In genomic region chr20:52747736-52748135, GRCh38 we compare ENCODE assay signal across 12 cellular contexts.
DNase-seq lines count a peak whose midpoint lies in the region; ATAC-seq, FAIRE-seq and TF ChIP-seq lines count a peak whose summit lies in the region.
"Had no signal": no experiment of that assay in that cellular context is flagged by ENCODE, and none has a peak within 500 bp of the region (broad histone marks: within the 10 kb centered on the region; RNA-seq: fewer than 3 reads in every experiment).

No MANE protein-coding gene starts in this region.

- H3K27ac ChIP-seq in GM12878 (ENCODE audit: control insufficient read depth, insufficient read depth) (no peak overlapping the region), HepG2 (ENCODE audit: extremely low read length, insufficient read depth, low read length) (no peak overlapping the region)

- H3K9me3 Mint-ChIP-seq in Caco-2 (ENCODE audit: unreplicated experiment): no peaks in the 10 kb centered on the region
- no peaks in the 10 kb centered on the region for H3K9me3 Mint-ChIP-seq in activated CD4-positive, alpha-beta T cell treated with anti-CD3 and anti-CD28 coated beads for 36 hours (ENCODE audit: low read depth)

- SMC1A ChIA-PET in GM12878 (lab: Charles Lee; ENCODE audit: uncharacterized antibody, unreplicated experiment): interaction anchor here (0.6 to 1.4 kb wide), 7 partner anchors 182 to 1314 kb away, joined by 3 to 6 read pairs (median 4); no protein-coding TSS in a partner anchor

- peak; percentile 52; the same call in 2 of the 3 replicates for ATAC-seq in GM12878
- ATAC-seq in HepG2: peak; percentile 97
- no peak for ATAC-seq in activated CD4-positive, alpha-beta T cell treated with anti-CD3 and anti-CD28 coated beads for 36 hours
- no peak for ATAC-seq in HG02970 (IDR thresholded peaks at IDR 0.05; ENCODE audit: low FRiP score, unreplicated experiment)

- FAIRE-seq in GM12878 (lab: Jason Lieb, UNC) (no peak), HepG2 (lab: Jason Lieb, UNC) (peak; percentile 67)

- H3K79me2 ChIP-seq in GM12878 (ENCODE audit: control insufficient read depth, insufficient read depth, low read length): no peaks in the 10 kb centered on the region
- H3K79me2 ChIP-seq in HepG2 (ENCODE audit: insufficient read depth, low read length): no peaks in the 10 kb centered on the region

- DNase-seq in Caco-2 (peak in 1 of 2 experiments; percentile 26), LNCaP clone FGC (ENCODE audit: low read depth) (no peak), GM12878 (ENCODE audit: low read depth, low spot score) (no peak), HepG2 (ENCODE audit: low spot score) (peak; percentile 37), NCI-H2171 treated with DMSO at 0.1 percent for 48 hours (lab: John Stamatoyannopoulos, UW) (no peak)
- no peak for DNase-seq in activated CD4-positive, alpha-beta T cell treated with anti-CD3 and anti-CD28 coated beads for 36 hours
- DNase-seq in central memory CD4-positive, alpha-beta T cell: no peak
- DNase-seq: cerebellar nuclear complex; DMS79 treated with DMSO at 0.1 percent for 48 hours; NK-92 treated with Interleukin-12 subunit alpha and Interleukin-12 subunit beta, amount 100 ng/mL, for 24 hours; stimulated activated naive CD4-positive, alpha-beta T cell had no signal

- no peak overlapping the region for H3K4me3 Mint-ChIP-seq in Caco-2 (ENCODE audit: unreplicated experiment)
- H3K4me3 Mint-ChIP-seq in activated CD4-positive, alpha-beta T cell treated with anti-CD3 and anti-CD28 coated beads for 36 hours: no peak overlapping the region

- TF ChIP-seq CTCF in Caco-2 (IDR thresholded peaks at IDR 0.05; ENCODE audit: insufficient read depth in 1 of 2, low read depth in 1 of 2, low read length in 1 of 2, severe bottlenecking in 1 of 2, unreplicated experiment in 1 of 2) (peak; percentile 57 to 58), LNCaP clone FGC (IDR thresholded peaks at IDR 0.05; ENCODE audit: control insufficient read depth, extremely low read depth, insufficient read depth) (peak; percentile 69), GM12878 (IDR thresholded peaks at IDR 0.05 in 2 of 3, conservative IDR thresholded peaks at IDR 0.05 in 1 of 3; ENCODE audit: control insufficient read depth in 2 of 3, extremely low read depth in 1 of 3, insufficient read depth in 1 of 3, low read depth in 3 of 3, low read length in 3 of 3) (peak; percentile 21 to 48 (median 45); a peak in 4 of 6 replicates), HepG2 (CRISPR knock-in tag; IDR thresholded peaks at IDR 0.05) (peak; percentile 82)

- H3K36me3 Mint-ChIP-seq in Caco-2 (ENCODE audit: insufficient read depth, unreplicated experiment): no peaks in the 10 kb centered on the region
- H3K36me3 Mint-ChIP-seq in activated CD4-positive, alpha-beta T cell treated with anti-CD3 and anti-CD28 coated beads for 36 hours (ENCODE audit: low read depth): no peaks in the 10 kb centered on the region

- H3K27me3 ChIP-seq in Caco-2 (replicated peaks; ENCODE audit: control insufficient read depth, insufficient read depth, low read length): no peaks in the 10 kb centered on the region; the same call in 1 of the 2 replicates
- no peaks in the 10 kb centered on the region for H3K27me3 ChIP-seq in GM12878 (replicated peaks in 1 of 2; ENCODE audit: control insufficient read depth in 2 of 2, insufficient read depth in 2 of 2, low read length in 1 of 2)
- no peaks in the 10 kb centered on the region for H3K27me3 ChIP-seq in HepG2 (ENCODE audit: control insufficient read depth in 1 of 2, insufficient read depth in 2 of 2, low read length in 2 of 2)

- intact Hi-C loops in Caco-2 (cut with micrococcal nuclease; ENCODE audit: unreplicated experiment): loop anchor here (1.0 to 2.0 kb wide), 3 partner anchors 211 to 800 kb away; no protein-coding TSS in a partner anchor
- intact Hi-C loops in GM12878 (cut with micrococcal nuclease; ENCODE audit: unreplicated experiment): loop anchor here (2.0 kb wide), 1 partner anchor 469 kb away; no protein-coding TSS in a partner anchor
- intact Hi-C loops in HepG2 (cut with micrococcal nuclease; ENCODE audit: unreplicated experiment): loop anchor here (1.0 to 10.0 kb wide), 3 partner anchors 212 to 797 kb away; no protein-coding TSS in a partner anchor
- intact Hi-C loops in activated CD4-positive, alpha-beta T cell treated with anti-CD3 and anti-CD28 coated beads for 36 hours (cut with DNase I, micrococcal nuclease): no loop called here

- H3K36me3 ChIP-seq in Caco-2 (ENCODE audit: control insufficient read depth, insufficient read depth, low read length): no peaks in the 10 kb centered on the region
- H3K36me3 ChIP-seq in GM12878 (ENCODE audit: control insufficient read depth in 2 of 2, insufficient read depth in 2 of 2, low read length in 1 of 2): no peaks in the 10 kb centered on the region
- H3K36me3 ChIP-seq in HepG2 (replicated peaks in 1 of 2; ENCODE audit: control insufficient read depth in 1 of 2, insufficient read depth in 2 of 2, low read length in 2 of 2): no peaks in the 10 kb centered on the region

- 30% methylated on average over 8 of the region's 8 CpGs for WGBS in GM12878 (ENCODE audit: insufficient coverage, insufficient replicate concordance, low lambda C conversion rate, missing lambda C conversion rate)
- 12% methylated on average over 8 of the region's 8 CpGs for WGBS in HepG2 (ENCODE audit: low lambda C conversion rate)

- H3K27ac Mint-ChIP-seq in Caco-2 (ENCODE audit: unreplicated experiment): no peak overlapping the region
- H3K27ac Mint-ChIP-seq in activated CD4-positive, alpha-beta T cell treated with anti-CD3 and anti-CD28 coated beads for 36 hours: no peak overlapping the region

- TF ChIP-seq POLR2A in GM12878 (IDR thresholded peaks at IDR 0.05; ENCODE audit: low read depth, low read length): no peak
- no peak for TF ChIP-seq POLR2A in HepG2 (IDR thresholded peaks at IDR 0.05; ENCODE audit: insufficient read depth in 1 of 2, low read depth in 2 of 2, low read length in 2 of 2)

- H3K4me1 ChIP-seq in Caco-2 (no peaks in the 10 kb centered on the region), GM12878 (ENCODE audit: control insufficient read depth, insufficient read depth, low read length) (no peaks in the 10 kb centered on the region), HepG2 (ENCODE audit: insufficient read depth, low read length) (no peaks in the 10 kb centered on the region)

- H3K4me2 ChIP-seq in GM12878 (ENCODE audit: control insufficient read depth, insufficient read depth) (no peak overlapping the region), HepG2 (ENCODE audit: low read depth, low read length) (no peak overlapping the region)

- CTCF ChIA-PET in Caco-2 (lab: Charles Lee) (interaction anchor here (0.6 to 1.7 kb wide), 4 partner anchors 211 to 469 kb away, joined by 3 to 16 read pairs (median 4); no protein-coding TSS in a partner anchor), GM12878 (lab: Yijun Ruan, JAX) (interaction anchor here (0.6 to 3.2 kb wide), 7 partner anchors 9 to 1194 kb away, joined by 3 to 12 read pairs (median 4); no protein-coding TSS in a partner anchor), HepG2 (lab: Yijun Ruan, JAX; ENCODE audit: low intra/inter-chr PET ratio, low total read pairs) (interaction anchor here (1.1 to 1.5 kb wide), 2 partner anchors 469 to 1193 kb away, joined by 3 to 19 read pairs; no protein-coding TSS in a partner anchor)
- CTCF ChIA-PET in activated CD4-positive, alpha-beta T cell treated with anti-CD3 and anti-CD28 coated beads for 36 hours (lab: Charles Lee): interaction anchor here (0.7 to 1.4 kb wide), 2 partner anchors 800 to 1385 kb away, joined by 3 to 4 read pairs; no protein-coding TSS in a partner anchor

- 0 out of 2 replicates have a peak, but pooled peaks have one; percentile 33 for TF ChIP-seq RAD21 in GM12878 (IDR thresholded peaks at IDR 0.05; ENCODE audit: insufficient read depth, low read depth, low read length)
- peak; percentile 71 for TF ChIP-seq RAD21 in HepG2 (CRISPR knock-in tag; IDR thresholded peaks at IDR 0.05)

- H4K20me1 ChIP-seq in GM12878 (ENCODE audit: control insufficient read depth, insufficient read depth): no peaks in the 10 kb centered on the region
- H4K20me1 ChIP-seq in HepG2 (ENCODE audit: insufficient read depth, low read length): no peaks in the 10 kb centered on the region

- TF ChIP-seq EP300 in GM12878 (IDR thresholded peaks at IDR 0.05; ENCODE audit: borderline replicate concordance in 1 of 2, control insufficient read depth in 1 of 2, low read depth in 2 of 2, low read length in 2 of 2): no peak
- no peak for TF ChIP-seq EP300 in HepG2 (IDR thresholded peaks at IDR 0.05; ENCODE audit: low read depth in 2 of 2, low read length in 2 of 2)
- no peak for TF ChIP-seq EP300 in HepG2 (CRISPR knock-in tag; IDR thresholded peaks at IDR 0.05; ENCODE audit: borderline replicate concordance)

- RAD21 ChIA-PET in GM12878 (lab: Charles Lee; ENCODE audit: unreplicated experiment): interaction anchor here (0.8 to 1.4 kb wide), 4 partner anchors 281 to 800 kb away, joined by 3 to 12 read pairs (median 4); no protein-coding TSS in a partner anchor

- H3K4me3 ChIP-seq in Caco-2 (ENCODE audit: low read depth, low read length) (no peak overlapping the region), LNCaP clone FGC (ENCODE audit: low read depth, low read length) (no peak overlapping the region), GM12878 (no peak overlapping the region), HepG2 (replicated peaks in 1 of 3; ENCODE audit: insufficient read depth in 1 of 3, low read depth in 2 of 3, low read length in 3 of 3) (no peak overlapping the region)

- BruUV-seq in Caco-2 (replicated peaks; lab: Mats Ljungman, UMichigan) (no TSS peak), GM12878 (replicated peaks; lab: Mats Ljungman, UMichigan) (no TSS peak), HepG2 (replicated peaks; lab: Mats Ljungman, UMichigan) (no TSS peak)

- in situ Hi-C loops in GM12878 (cut with MboI) (no loop called here), HepG2 (cut with HindIII; ENCODE audit: extremely low pct_ligation_motif_present, low pct_unique_long_range_greater_than_20kb) (loop anchor here (5.0 to 25.0 kb wide), 2 partner anchors 465 to 790 kb away; no protein-coding TSS in a partner anchor)

- H3K4me1 Mint-ChIP-seq in Caco-2 (ENCODE audit: low read depth, unreplicated experiment): no peaks in the 10 kb centered on the region
- H3K4me1 Mint-ChIP-seq in activated CD4-positive, alpha-beta T cell treated with anti-CD3 and anti-CD28 coated beads for 36 hours: no peaks in the 10 kb centered on the region

- no peak overlapping the region for H2AFZ ChIP-seq in GM12878 (ENCODE audit: control insufficient read depth, low read depth, low read length)
- H2AFZ ChIP-seq in HepG2 (ENCODE audit: low read length): no peak overlapping the region

- peaks cover 19% of the 10 kb centered on the region for H3K27me3 Mint-ChIP-seq in Caco-2 (ENCODE audit: insufficient read depth, unreplicated experiment)
- peaks cover 5% of the 10 kb centered on the region for H3K27me3 Mint-ChIP-seq in activated CD4-positive, alpha-beta T cell treated with anti-CD3 and anti-CD28 coated beads for 36 hours

- H3K9ac ChIP-seq in GM12878 (ENCODE audit: control insufficient read depth, insufficient read depth, low read length): no peak overlapping the region
- no peak overlapping the region for H3K9ac ChIP-seq in HepG2 (ENCODE audit: insufficient read depth, low read depth, low read length)

- H3K9me3 ChIP-seq in Caco-2 (no peaks in the 10 kb centered on the region), GM12878 (replicated peaks; ENCODE audit: control insufficient read depth, insufficient read depth, low read length) (no peaks in the 10 kb centered on the region), HepG2 (ENCODE audit: low read length) (no peaks in the 10 kb centered on the region)

- POLR2A ChIA-PET in Caco-2 (lab: Charles Lee) (no interaction called here), GM12878 (lab: Charles Lee) (interaction anchor here (0.6 kb wide), 1 partner anchor 619 kb away, joined by 5 read pairs; no protein-coding TSS in a partner anchor), HepG2 (lab: Yijun Ruan, JAX) (no interaction called here)
- POLR2A ChIA-PET in activated CD4-positive, alpha-beta T cell treated with anti-CD3 and anti-CD28 coated beads for 36 hours (lab: Charles Lee): no interaction called here

Comparison
In these comparisons a context has a peak if more than half of its experiments do, and no peak if none do; other contexts are left out.
1. ATAC-seq: peak in GM12878 (single experiment) and HepG2 (single experiment); none in activated CD4-positive, alpha-beta T cell treated with anti-CD3 and anti-CD28 coated beads for 36 hours (single experiment) and HG02970 (single experiment).
2. intact Hi-C loops: an anchor here in Caco-2 (1.0 to 2.0 kb wide), GM12878 (2.0 kb wide) and HepG2 (1.0 to 10.0 kb wide); none called in activated CD4-positive, alpha-beta T cell treated with anti-CD3 and anti-CD28 coated beads for 36 hours.
3. Peak in every context shown above with its lines, with median percentiles within 50 percentile points of each other: CTCF ChIP-seq.